ENCODE assay signal across 22 cellular contexts in the genomic region with DNA sequence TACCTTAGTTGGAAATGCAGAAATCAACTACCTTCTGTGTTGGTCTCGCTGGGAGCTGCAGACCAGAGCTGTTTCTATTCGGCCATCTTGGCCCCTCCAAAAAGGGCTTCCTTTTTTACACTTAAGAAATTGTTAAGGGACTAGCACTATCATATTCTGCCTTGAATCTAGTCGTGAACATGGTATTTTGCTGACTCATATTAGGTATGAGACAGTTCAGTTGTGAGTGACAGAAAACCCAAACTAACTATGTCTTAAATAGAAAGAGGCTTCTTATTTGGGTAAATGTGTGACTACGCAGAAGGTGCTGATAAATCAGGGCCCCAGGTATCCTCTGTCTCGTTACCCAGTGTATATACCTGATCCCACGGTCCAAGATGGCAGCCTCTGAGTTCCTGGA.
"Had no signal": no experiment of that assay in that cellular context is flagged by ENCODE, and none has a peak within 500 bp of the region (broad histone marks: within the 10 kb centered on the region; RNA-seq: fewer than 3 reads in every experiment).

No MANE protein-coding gene starts in this region.

- DNase-seq: activated CD4-positive, alpha-beta memory T cell treated with anti-CD3 and anti-CD28 coated beads, Interleukin-2, amount 10 ng/mL, durations not matched to agents 7 days and 5 days; activated CD4-positive, alpha-beta T cell treated with anti-CD3 and anti-CD28 coated beads for 48 hours; activated CD4-positive, CD25-positive, alpha-beta regulatory T cell; activated naive CD4-positive, alpha-beta T cell treated with Interleukin-2 at 50 U/mL for 16 hours; activated naive CD8-positive, alpha-beta T cell treated with anti-CD3 and anti-CD28 coated beads, Interleukin-2, amount 10 ng/mL, durations not matched to agents 7 days and 5 days; activated T-cell treated with anti-CD3 and anti-CD28 coated beads, Interleukin-2, amount 50 U/mL, for 1 hour; anterior cingulate cortex; brain microvascular endothelial cell; cerebellar nuclear complex; effector CD8-positive, alpha-beta T cell; mesenchymal stem cell; mucosa of descending colon; naive B cell; psoas muscle; right cardiac atrium; small intestine; stimulated activated CD4-positive, alpha-beta T cell treated with anti-CD3 and anti-CD28 coated beads, Interleukin-4, amount 100 ng/mL, for 1 hour; stomach; T-cell; trophoblast cell had no signal

- H3K4me1 ChIP-seq: esophagus muscularis mucosa, psoas muscle, stomach had no signal

- ATAC-seq: activated T-helper 17 cell treated with anti-CD3 and anti-CD28 coated beads, Interleukin-2, amount 50 U/mL, for 72 hours; mucosa of descending colon; psoas muscle; right cardiac atrium; T-cell had no signal

- H3K27me3 ChIP-seq: brain microvascular endothelial cell, stomach had no signal

- H3K27ac ChIP-seq: brain microvascular endothelial cell, esophagus muscularis mucosa, psoas muscle, stomach had no signal

- H3K9me3 ChIP-seq: esophagus muscularis mucosa, mucosa of descending colon, psoas muscle, stomach had no signal

- H3K36me3 ChIP-seq: esophagus muscularis mucosa had no signal

- H3K4me3 ChIP-seq: esophagus muscularis mucosa, mucosa of descending colon, psoas muscle, stomach had no signal

- FAIRE-seq: small intestine had no signal
